Comparison of ENCODE assay signal across 11 cellular contexts in the genomic region with DNA sequence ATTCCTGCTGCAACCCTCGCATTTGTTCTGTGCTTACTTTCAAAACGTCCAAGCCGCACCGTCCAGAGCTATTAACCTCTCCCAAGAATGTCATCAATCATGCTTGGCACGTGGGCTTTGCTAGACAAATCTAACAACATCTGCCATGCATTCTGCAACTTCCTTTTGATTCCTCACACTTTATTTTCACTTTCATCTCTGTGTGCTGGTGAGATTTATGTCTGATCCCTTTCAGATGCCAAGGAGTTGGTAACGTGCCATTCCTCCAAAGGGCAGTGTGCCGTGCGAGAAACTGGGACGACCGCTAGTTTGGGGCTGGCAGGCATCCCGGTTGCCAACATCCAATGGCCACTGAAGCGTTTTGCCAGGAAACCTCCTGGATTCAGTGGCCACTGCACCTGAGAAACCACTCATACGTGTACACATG.
DNase-seq lines count a peak whose midpoint lies in the region; ATAC-seq and TF ChIP-seq lines count a peak whose summit lies in the region.
"Had no signal": no experiment of that assay in that cellular context is flagged by ENCODE, and none has a peak within 500 bp of the region (broad histone marks: within the 10 kb centered on the region; RNA-seq: fewer than 3 reads in every experiment).

No MANE protein-coding gene starts in this region.

- peak overlapping the region; percentile 3; the same call in 1 of the 2 replicates for H3K4me3 ChIP-seq in WI38 (ENCODE audit: low read depth, low read length)

- no peak overlapping the region for H3K4me3 Mint-ChIP-seq in mesothelial cell of epicardium
- H3K4me3 Mint-ChIP-seq: H9; T-helper 2 cell treated with Interferon-gamma antibody and Interleukin-4, amounts not matched to agents 5 μg/mL and 100 μg/mL, for 36 hours had no signal

- no peak for TF ChIP-seq CTCF in WI38 (IDR thresholded peaks at IDR 0.05; ENCODE audit: low read depth, low read length)
- no peak for TF ChIP-seq CTCF in mesothelial cell of epicardium (IDR thresholded peaks at IDR 0.05; ENCODE audit: unreplicated experiment)

- in situ Hi-C loops in G401 (cut with HindIII; ENCODE audit: low sequenced_read_pairs), result no loop called here

- no peak for ATAC-seq in HG03196 (IDR thresholded peaks at IDR 0.05; ENCODE audit: unreplicated experiment)

- no peaks in the 10 kb centered on the region for H3K36me3 Mint-ChIP-seq in mesothelial cell of epicardium

- no peaks in the 10 kb centered on the region for H3K27me3 Mint-ChIP-seq in mesothelial cell of epicardium (ENCODE audit: low read depth)

- H3K4me1 Mint-ChIP-seq in mesothelial cell of epicardium, result peaks cover 16% of the 10 kb centered on the region

- intact Hi-C loops in head of caudate nucleus (cut with DNase I), result no loop called here

- no peaks in the 10 kb centered on the region for H3K9me3 Mint-ChIP-seq in mesothelial cell of epicardium
- H3K9me3 Mint-ChIP-seq: H9; T-helper 2 cell treated with Interferon-gamma antibody and Interleukin-4, amounts not matched to agents 5 μg/mL and 100 μg/mL, for 36 hours had no signal

- DNase-seq in G401 (ENCODE audit: low spot score), result peak; percentile 75
- peak in 36 of 42 donors; percentile 9 to 70 (median 36) for DNase-seq in head of caudate nucleus
- peak; percentile 90 for DNase-seq in renal cortical epithelial cell (ENCODE audit: low read depth)
- DNase-seq in LoVo (ENCODE audit: low spot score), result no peak
- DNase-seq in mesothelial cell of epicardium (ENCODE audit: low spot score in 2 of 2, unreplicated experiment in 2 of 2), result no peak
- no peak for DNase-seq in activated effector memory CD4-positive, alpha-beta T cell treated with Interleukin-2 at 50 U/mL for 16 hours
- DNase-seq: H9, NCI-H2227 treated with DMSO at 0.1 percent for 48 hours had no signal

- H3K27ac Mint-ChIP-seq in mesothelial cell of epicardium, result no peak overlapping the region
- H3K27ac Mint-ChIP-seq: H9; T-helper 2 cell treated with Interferon-gamma antibody and Interleukin-4, amounts not matched to agents 5 μg/mL and 100 μg/mL, for 36 hours had no signal

Comparison
In these comparisons a context has a peak if more than half of its experiments do, and no peak if none do; other contexts are left out.
1. DNase-seq: peak in G401 (single experiment), head of caudate nucleus (36 of 42) and renal cortical epithelial cell (single experiment); none in LoVo (single experiment), mesothelial cell of epicardium (0 of 2) and activated effector memory CD4-positive, alpha-beta T cell treated with Interleukin-2 at 50 U/mL for 16 hours (single experiment).